ENCODE assay signal across 10 cellular contexts in the genomic region with DNA sequence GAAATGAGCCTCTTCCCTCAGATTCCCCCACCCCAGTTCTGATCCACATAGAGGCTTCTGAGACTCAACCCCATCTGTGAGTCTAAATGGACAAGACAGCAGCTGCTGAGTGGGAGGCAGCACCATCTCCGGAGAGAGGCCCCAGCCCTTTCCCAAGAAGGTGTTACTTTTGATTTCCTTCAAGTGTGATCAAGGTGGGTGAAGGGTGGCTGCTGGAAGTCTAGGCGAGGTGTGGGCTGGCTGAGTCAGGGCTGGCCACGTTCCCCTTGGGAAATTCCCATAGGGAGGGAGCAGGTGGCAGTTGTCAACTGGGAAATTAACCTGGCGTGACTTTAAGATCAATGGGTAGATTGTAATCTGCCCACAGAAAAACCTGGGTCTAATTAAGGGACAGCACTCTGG.
DNase-seq lines count a peak whose midpoint lies in the region; ATAC-seq lines count a peak whose summit lies in the region.
"Had no signal": no experiment of that assay in that cellular context is flagged by ENCODE, and none has a peak within 500 bp of the region (broad histone marks: within the 10 kb centered on the region; RNA-seq: fewer than 3 reads in every experiment).

No MANE protein-coding gene starts in this region.

- no peaks in the 10 kb centered on the region for H3K36me3 ChIP-seq in CD4-positive, CD25-positive, alpha-beta regulatory T cell (ENCODE audit: control insufficient read depth, insufficient read depth, low read length)

- H3K9me3 Mint-ChIP-seq in CD4-positive, CD25-positive, alpha-beta regulatory T cell: peaks cover 0 to 4% (median 0%) of the 10 kb centered on the region in 7 donors
- H3K9me3 Mint-ChIP-seq: nephron had no signal

- intact Hi-C loops in left colon (cut with DNase I, micrococcal nuclease): no loop called here

- no peaks in the 10 kb centered on the region for H3K27me3 Mint-ChIP-seq in CD4-positive, CD25-positive, alpha-beta regulatory T cell

- H3K4me3 ChIP-seq in CD4-positive, CD25-positive, alpha-beta regulatory T cell (ENCODE audit: low read depth, low read length): no peak overlapping the region

- peaks cover 25 to 53% (median 35%) of the 10 kb centered on the region in 4 donors for H3K4me1 Mint-ChIP-seq in CD4-positive, CD25-positive, alpha-beta regulatory T cell

- no peak overlapping the region for H3K27ac ChIP-seq in CD4-positive, CD25-positive, alpha-beta regulatory T cell (ENCODE audit: insufficient read depth, low read length, poor library complexity, severe bottlenecking)

- H3K4me1 ChIP-seq in CD4-positive, CD25-positive, alpha-beta regulatory T cell (ENCODE audit: control insufficient read depth, insufficient read depth, low read length, poor library complexity, severe bottlenecking): peaks cover 17% of the 10 kb centered on the region

- H3K4me3 Mint-ChIP-seq in CD4-positive, CD25-positive, alpha-beta regulatory T cell: peak overlapping the region in 1 of 4 donors; percentile 30
- H3K4me3 Mint-ChIP-seq: nephron had no signal

- H3K9me3 ChIP-seq in CD4-positive, CD25-positive, alpha-beta regulatory T cell (ENCODE audit: control insufficient read depth in 2 of 2, low read length in 2 of 2): no peaks in the 10 kb centered on the region

- H3K36me3 Mint-ChIP-seq in CD4-positive, CD25-positive, alpha-beta regulatory T cell: no peaks in the 10 kb centered on the region

- ATAC-seq in CD4-positive, CD25-positive, alpha-beta regulatory T cell (ENCODE audit: low read depth in 2 of 2): no peak
- ATAC-seq in GM21825 (IDR thresholded peaks at IDR 0.05; ENCODE audit: unreplicated experiment) (peak; percentile 40), left colon (peak; percentile 42), GM18861 (IDR thresholded peaks at IDR 0.05; ENCODE audit: unreplicated experiment) (no peak)

- no peaks in the 10 kb centered on the region for H3K27me3 ChIP-seq in CD4-positive, CD25-positive, alpha-beta regulatory T cell (ENCODE audit: control insufficient read depth, insufficient read depth, low read length)

- peak overlapping the region in 2 of 3 donors; percentile 61 to 72 for H3K27ac Mint-ChIP-seq in CD4-positive, CD25-positive, alpha-beta regulatory T cell
- H3K27ac Mint-ChIP-seq: nephron had no signal

- peak in 1 of 3 donors; percentile 44 for DNase-seq in CD4-positive, CD25-positive, alpha-beta regulatory T cell
- DNase-seq in activated CD4-positive, alpha-beta T cell treated with anti-CD3 and anti-CD28 coated beads, Interleukin-2, amount 50 U/mL, for 24 hours (ENCODE audit: low read depth in 1 of 2, low spot score in 1 of 2): peak; percentile 32 to 84
- no peak for DNase-seq in left colon
- no peak for DNase-seq in NCI-H1436 (lab: John Stamatoyannopoulos, UW)
- DNase-seq in NCI-H774 (lab: John Stamatoyannopoulos, UW): no peak
- DNase-seq in foreskin melanocyte: no peak
- DNase-seq: SHP77 had no signal

Comparison
In these comparisons a context has a peak if more than half of its experiments do, and no peak if none do; other contexts are left out.
1. ATAC-seq: peak in GM21825 (single experiment) and left colon (single experiment); none in CD4-positive, CD25-positive, alpha-beta regulatory T cell (0 of 2) and GM18861 (single experiment).
2. DNase-seq: peak in activated CD4-positive, alpha-beta T cell treated with anti-CD3 and anti-CD28 coated beads, Interleukin-2, amount 50 U/mL, for 24 hours (2 of 2); none in left colon (0 of 2), NCI-H1436 (single experiment), NCI-H774 (single experiment) and foreskin melanocyte (single experiment).